ENCODE assay signal across 1 cellular context in genomic region chr9:2857564-2858198, GRCh38.
TF ChIP-seq lines count a peak whose summit lies in the region.

No MANE protein-coding gene starts in this region.

TF ChIP-seq in endothelial cell of umbilical vein, 7 proteins besides CTCF, POLR2A, EP300 and RAD21 (continued from another document):
- TF ChIP-seq MAX (IDR thresholded peaks at IDR 0.05; ENCODE audit: insufficient read depth, insufficient read length), result no peak
TF ChIP-seq in endothelial cell of umbilical vein: peak in this region for 0.
